29 cellular contexts compared by ENCODE assay signal in the genomic region with DNA sequence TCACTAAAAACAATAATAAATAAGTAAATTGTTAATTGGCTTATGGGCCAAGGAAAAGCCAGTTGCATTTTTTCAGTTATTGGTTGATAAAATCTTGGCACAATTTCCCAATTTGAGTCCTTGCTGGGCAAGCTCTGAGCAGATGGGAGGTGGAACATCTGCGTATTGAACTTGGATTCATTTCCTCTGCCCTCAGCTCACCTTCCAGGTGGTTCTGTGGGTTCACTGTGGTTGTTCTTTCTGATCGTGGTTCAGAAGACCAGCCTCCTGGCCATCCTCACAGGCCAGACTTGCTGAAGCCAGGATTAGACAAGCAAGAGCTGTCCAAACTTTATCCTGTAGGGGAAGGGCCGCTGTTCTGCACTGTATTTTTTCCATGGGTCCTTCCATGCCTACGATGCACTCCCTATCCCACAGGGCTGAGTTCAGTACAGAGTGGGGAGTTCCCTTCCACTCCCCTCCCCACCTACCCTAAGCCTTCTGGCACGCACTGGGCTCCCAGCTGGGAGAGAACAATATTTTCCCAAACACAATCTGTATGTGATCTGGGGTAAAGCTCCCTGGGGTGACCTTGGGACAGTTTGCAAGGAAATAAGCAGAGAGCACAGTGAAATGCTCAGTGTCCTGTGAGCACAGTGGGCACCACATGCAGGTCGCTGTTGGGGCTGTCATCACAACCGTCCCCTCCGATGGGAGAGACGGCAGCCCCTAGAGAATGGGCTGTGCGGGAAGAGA. TPM values are rescaled to one million over a fixed set of nuclear protein-coding genes. Genes with fewer than 3 reads are reported as not detected.
A peak's percentile ranks its signal among the peaks of the same experiment; 100 is the strongest.
DNase-seq lines count a peak whose midpoint lies in the region; ATAC-seq and TF ChIP-seq lines count a peak whose summit lies in the region.
"Had no signal": no experiment of that assay in that cellular context is flagged by ENCODE, and none has a peak within 500 bp of the region (broad histone marks: within the 10 kb centered on the region; RNA-seq: fewer than 3 reads in every experiment).

No MANE protein-coding gene starts in this region.

- TF ChIP-seq CTCF in H9 (conservative IDR thresholded peaks at IDR 0.05) (no peak), left lung (IDR thresholded peaks at IDR 0.05) (no peak)

- intact Hi-C loops in left lung (cut with DNase I), result no loop called here

- no peak overlapping the region for H3K4ac ChIP-seq in H9 (ENCODE audit: low read depth, low read length)

- no peak overlapping the region for H3K18ac ChIP-seq in H9 (ENCODE audit: insufficient read length, low read depth, low read length)

- H3K27ac ChIP-seq in H9 (ENCODE audit: insufficient read length, low read depth, low read length), result no peak overlapping the region
- no peak overlapping the region for H3K27ac ChIP-seq in left lung
- H3K27ac ChIP-seq: heart right ventricle, psoas muscle, tibial nerve had no signal

- H3K4me2 ChIP-seq in H9 (ENCODE audit: insufficient read depth, insufficient read length, low read length), result no peak overlapping the region

- no CpG with 5 or more reads among the region's 10 CpGs for WGBS in H9 (ENCODE audit: extremely low coverage, insufficient read length, low lambda C conversion rate)

- no peak overlapping the region for H2AK5ac ChIP-seq in H9 (ENCODE audit: insufficient read length, low read length)

- H2BK20ac ChIP-seq in H9 (ENCODE audit: low read depth, low read length, poor library complexity, severe bottlenecking), result no peak overlapping the region

- no peak overlapping the region for H3K4me3 ChIP-seq in left lung
- H3K4me3 ChIP-seq: HAP-1, heart right ventricle, psoas muscle, tibial nerve had no signal

- peaks cover 23 to 33% of the 10 kb centered on the region in 2 experiments for H3K4me1 Mint-ChIP-seq in H9
- H3K4me1 Mint-ChIP-seq: activated naive CD8-positive, alpha-beta T cell treated with anti-CD3 and anti-CD28 coated beads, Interleukin-2, amount 50 U/mL, for 24 hours had no signal

- no peak overlapping the region for H2BK5ac ChIP-seq in H9 (ENCODE audit: insufficient read length, low read length)

- H3K4me1 ChIP-seq in H9 (ENCODE audit: insufficient read depth, low read length) (no peaks in the 10 kb centered on the region; the same call in 1 of the 2 replicates), left lung (no peaks in the 10 kb centered on the region)
- H3K4me1 ChIP-seq: HAP-1, tibial nerve had no signal

- H3K9ac ChIP-seq in H9 (ENCODE audit: extremely low read depth, insufficient read length, low read length), result no peak overlapping the region

- peaks cover 8% of the 10 kb centered on the region for H3K27me3 Mint-ChIP-seq in H9 (ENCODE audit: low read depth)
- H3K27me3 Mint-ChIP-seq: activated naive CD8-positive, alpha-beta T cell treated with anti-CD3 and anti-CD28 coated beads, Interleukin-2, amount 50 U/mL, for 24 hours; CD4-positive, alpha-beta T cell had no signal

- H3K23me2 ChIP-seq in H9 (ENCODE audit: insufficient read length, low read depth, low read length, poor library complexity, severe bottlenecking), result no peaks in the 10 kb centered on the region

- H3K27me3 ChIP-seq in H9 (ENCODE audit: insufficient read depth, low read length) (no peaks in the 10 kb centered on the region), left lung (no peaks in the 10 kb centered on the region)
- H3K27me3 ChIP-seq: heart right ventricle, tibial nerve had no signal

- H2AFZ ChIP-seq in H9 (ENCODE audit: low read length), result no peak overlapping the region

- ATAC-seq in left lung, result no peak
- no peak for ATAC-seq in GM21367 (IDR thresholded peaks at IDR 0.05; ENCODE audit: unreplicated experiment)
- ATAC-seq: activated naive CD8-positive, alpha-beta T cell treated with anti-CD3 and anti-CD28 coated beads, Interleukin-2, amount 50 U/mL, for 24 hours; heart right ventricle; left cardiac atrium; PC-3; psoas muscle; WTC11 had no signal

- H3K79me2 ChIP-seq in H9 (ENCODE audit: insufficient read depth, low read length), result no peaks in the 10 kb centered on the region

- no peak overlapping the region for H3K4me3 Mint-ChIP-seq in H9
- H3K4me3 Mint-ChIP-seq: activated naive CD8-positive, alpha-beta T cell treated with anti-CD3 and anti-CD28 coated beads, Interleukin-2, amount 50 U/mL, for 24 hours; CD4-positive, alpha-beta T cell; WTC11 had no signal

- DNase-seq in COR-L47 (lab: John Stamatoyannopoulos, UW) (peak; percentile 46), H9 (peak; percentile 11), NCI-H446 treated with DMSO at 0.1 percent for 48 hours (lab: John Stamatoyannopoulos, UW) (peak; percentile 69), islet precursor cell (peak; percentile 35), left lung (no peak), MV-4-11 (lab: John Stamatoyannopoulos, UW) (no peak)
- DNase-seq: activated CD4-positive, alpha-beta T cell treated with anti-CD3 and anti-CD28 coated beads, Interleukin-2, amount 50 U/mL, for 48 hours; activated gamma-delta T cell treated with Interleukin-2 at 50 U/mL for 16 hours; activated naive CD8-positive, alpha-beta T cell treated with anti-CD3 and anti-CD28 coated beads, Interleukin-2, amount 50 U/mL, for 24 hours; activated T-cell treated with anti-CD3 and anti-CD28 coated beads, Interleukin-2, amount 50 U/mL, for 1 hour; CD4-positive, alpha-beta T cell; DMS153; effector CD4-positive, alpha-beta T cell; erythroblast; GDM1; heart right ventricle; left cardiac atrium; NCI-H1105; NCI-H774; PC-3; psoas muscle; SHP77 treated with DMSO at 0.1 percent for 48 hours; stimulated activated CD8-positive, alpha-beta memory T cell treated with anti-CD3 and anti-CD28 coated beads, Interleukin-4, amount 100 ng/mL, for 48 hours; SW 1271; T1000 had no signal

- H4K20me1 ChIP-seq in H9 (ENCODE audit: control insufficient read depth, insufficient read depth, insufficient read length), result no peaks in the 10 kb centered on the region

- H3K27ac Mint-ChIP-seq in H9, result peak overlapping the region in 1 of 3 experiments; percentile 45; a peak in 1 of 7 replicates
- H3K27ac Mint-ChIP-seq: activated naive CD8-positive, alpha-beta T cell treated with anti-CD3 and anti-CD28 coated beads, Interleukin-2, amount 50 U/mL, for 24 hours; CD4-positive, alpha-beta T cell; WTC11 had no signal

- H2BK15ac ChIP-seq in H9 (ENCODE audit: low read depth, low read length), result no peak overlapping the region

- no peaks in the 10 kb centered on the region for H3K79me1 ChIP-seq in H9 (ENCODE audit: insufficient read depth, low read depth, low read length, poor library complexity, severe bottlenecking)

- H3K23ac ChIP-seq in H9 (ENCODE audit: insufficient read length, low read depth, low read length), result no peak overlapping the region

- H3K56ac ChIP-seq in H9 (ENCODE audit: insufficient read length, low read depth, low read length), result no peak overlapping the region

- no peaks in the 10 kb centered on the region for H3K36me3 Mint-ChIP-seq in H9 (ENCODE audit: insufficient read depth in 1 of 3, low read depth in 3 of 3)
- H3K36me3 Mint-ChIP-seq: WTC11 had no signal

- H3K14ac ChIP-seq in H9 (ENCODE audit: insufficient read depth, low read length), result no peak overlapping the region

- H3K9me3 Mint-ChIP-seq in H9, result no peaks in the 10 kb centered on the region
- H3K9me3 Mint-ChIP-seq: activated naive CD8-positive, alpha-beta T cell treated with anti-CD3 and anti-CD28 coated beads, Interleukin-2, amount 50 U/mL, for 24 hours; CD4-positive, alpha-beta T cell; WTC11 had no signal

- H4K8ac ChIP-seq in H9 (replicated peaks; ENCODE audit: insufficient read length, low read depth, low read length), result no peak overlapping the region

- H3T11ph ChIP-seq in H9 (ENCODE audit: low read length), result no peak overlapping the region

- no peak overlapping the region for H2BK12ac ChIP-seq in H9 (ENCODE audit: insufficient read length, low read depth, low read length)

- no peak overlapping the region for H4K5ac ChIP-seq in H9 (ENCODE audit: insufficient read length, low read depth, low read length)

- H2BK120ac ChIP-seq in H9 (ENCODE audit: low read depth, low read length, poor library complexity, severe bottlenecking), result no peak overlapping the region

- H3K9me3 ChIP-seq in H9 (ENCODE audit: control insufficient read depth, low read depth, low read length), result no peaks in the 10 kb centered on the region
- H3K9me3 ChIP-seq in left lung, result no peaks in the 10 kb centered on the region
- H3K9me3 ChIP-seq: HAP-1, heart right ventricle, psoas muscle, tibial nerve had no signal

- no peaks in the 10 kb centered on the region for H3K36me3 ChIP-seq in left lung
- H3K36me3 ChIP-seq: HAP-1, heart right ventricle, tibial nerve had no signal

- H4K91ac ChIP-seq in H9 (ENCODE audit: insufficient read length, low read depth, low read length), result no peak overlapping the region

RNA-seq across cellular contexts. Expression of a gene that starts 43.5 kb away (rescaled TPM):
- total RNA-seq in H9 (2021) (94.2 and 95.6 TPM in 2 replicates), left lung (10 to 100 TPM; 88.9 to 95.5 TPM)

Comparison
In these comparisons a context has a peak if more than half of its experiments do, and no peak if none do; other contexts are left out.
1. DNase-seq: peak in COR-L47 (single experiment), H9 (single experiment), NCI-H446 treated with DMSO at 0.1 percent for 48 hours (single experiment) and islet precursor cell (single experiment); none in left lung (0 of 2) and MV-4-11 (single experiment).